ENCODE assay signal across 21 cellular contexts in genomic region chr9:112550531-112550930, GRCh38.
A peak's percentile ranks its signal among the peaks of the same experiment; 100 is the strongest.
DNase-seq lines count a peak whose midpoint lies in the region; ATAC-seq and TF ChIP-seq lines count a peak whose summit lies in the region.
"Had no signal": no experiment of that assay in that cellular context is flagged by ENCODE, and none has a peak within 500 bp of the region (broad histone marks: within the 10 kb centered on the region; RNA-seq: fewer than 3 reads in every experiment).

No MANE protein-coding gene starts in this region.

- in situ Hi-C loops in mammary epithelial cell (cut with MboI; ENCODE audit: low sequenced_read_pairs in 2 of 2): no loop called here

- no TSS peak for BruUV-seq in mammary epithelial cell (replicated peaks; lab: Mats Ljungman, UMichigan)

- peak; percentile 90 for ATAC-seq in esophagus mucosa
- ATAC-seq in activated T-cell treated with anti-CD3 and anti-CD28 coated beads, Interleukin-2, amount 50 U/mL, for 72 hours (replicated peaks in 1 of 2): no peak
- no peak for ATAC-seq in activated CD8-positive, alpha-beta T cell treated with anti-CD3 and anti-CD28 coated beads, Interleukin-2, amount 10 ng/mL, durations not matched to agents 7 days and 5 days
- ATAC-seq in psoas muscle: no peak
- ATAC-seq: HCT116 had no signal

- H3K27me3 Mint-ChIP-seq in activated T-cell treated with anti-CD3 and anti-CD28 coated beads, Interleukin-2, amount 50 U/mL, for 72 hours (ENCODE audit: low read depth): no peaks in the 10 kb centered on the region
- H3K27me3 Mint-ChIP-seq in activated CD8-positive, alpha-beta T cell treated with anti-CD3 and anti-CD28 coated beads, Interleukin-2, amount 10 ng/mL, durations not matched to agents 7 days and 5 days (ENCODE audit: low read depth): no peaks in the 10 kb centered on the region
- H3K27me3 Mint-ChIP-seq: CD8-positive, alpha-beta memory T cell; IgD-negative memory B cell had no signal

- no peaks in the 10 kb centered on the region for H4K20me1 ChIP-seq in mammary epithelial cell (ENCODE audit: insufficient read depth, low read length)

- H3K4me3 Mint-ChIP-seq in activated T-cell treated with anti-CD3 and anti-CD28 coated beads, Interleukin-2, amount 50 U/mL, for 72 hours: no peak overlapping the region
- no peak overlapping the region for H3K4me3 Mint-ChIP-seq in activated CD8-positive, alpha-beta T cell treated with anti-CD3 and anti-CD28 coated beads, Interleukin-2, amount 10 ng/mL, durations not matched to agents 7 days and 5 days
- H3K4me3 Mint-ChIP-seq: CD8-positive, alpha-beta memory T cell; IgD-negative memory B cell had no signal

- H3K4me1 ChIP-seq in mammary epithelial cell (ENCODE audit: insufficient read depth, low read length): peaks cover 21% of the 10 kb centered on the region
- H3K4me1 ChIP-seq in breast epithelium: no peaks in the 10 kb centered on the region
- peaks cover 8% of the 10 kb centered on the region for H3K4me1 ChIP-seq in mesendoderm (ENCODE audit: control insufficient read depth, low read depth, low read length)
- peaks cover 17% of the 10 kb centered on the region for H3K4me1 ChIP-seq in psoas muscle

- H2AK5ac ChIP-seq in mesendoderm (ENCODE audit: low read length): no peak overlapping the region

- H3K4me1 Mint-ChIP-seq in activated T-cell treated with anti-CD3 and anti-CD28 coated beads, Interleukin-2, amount 50 U/mL, for 72 hours (ENCODE audit: low read depth): peaks cover 12% of the 10 kb centered on the region
- H3K4me1 Mint-ChIP-seq in activated CD8-positive, alpha-beta T cell treated with anti-CD3 and anti-CD28 coated beads, Interleukin-2, amount 10 ng/mL, durations not matched to agents 7 days and 5 days (ENCODE audit: low read depth): peaks cover 11% of the 10 kb centered on the region

- no peaks in the 10 kb centered on the region for H3K79me2 ChIP-seq in mammary epithelial cell (ENCODE audit: insufficient read depth, low read length)
- peaks cover 28% of the 10 kb centered on the region for H3K79me2 ChIP-seq in mesendoderm (ENCODE audit: control insufficient read depth, insufficient read depth, low read length)

- H3K27me3 ChIP-seq in mammary epithelial cell (ENCODE audit: insufficient read depth, low read length): no peaks in the 10 kb centered on the region
- H3K27me3 ChIP-seq in breast epithelium: no peaks in the 10 kb centered on the region
- no peaks in the 10 kb centered on the region for H3K27me3 ChIP-seq in mesendoderm (ENCODE audit: insufficient read depth, low read length, poor library complexity)
- no peaks in the 10 kb centered on the region for H3K27me3 ChIP-seq in psoas muscle (ENCODE audit: insufficient read depth in 3 of 3, low read length in 2 of 3)
- H3K27me3 ChIP-seq: BLaER1 had no signal

- H3K9me3 Mint-ChIP-seq in activated T-cell treated with anti-CD3 and anti-CD28 coated beads, Interleukin-2, amount 50 U/mL, for 72 hours: peaks cover 0 to 2% of the 10 kb centered on the region in 2 donors
- no peaks in the 10 kb centered on the region for H3K9me3 Mint-ChIP-seq in activated CD8-positive, alpha-beta T cell treated with anti-CD3 and anti-CD28 coated beads, Interleukin-2, amount 10 ng/mL, durations not matched to agents 7 days and 5 days (ENCODE audit: insufficient read depth)
- H3K9me3 Mint-ChIP-seq: CD8-positive, alpha-beta memory T cell; IgD-negative memory B cell had no signal

- CTCF ChIA-PET in mammary epithelial cell (lab: Charles Lee; ENCODE audit: low non-redundant PET): no interaction called here
- CTCF ChIA-PET in activated CD8-positive, alpha-beta T cell treated with anti-CD3 and anti-CD28 coated beads, Interleukin-2, amount 10 ng/mL, durations not matched to agents 7 days and 5 days (lab: Charles Lee): no interaction called here

- POLR2A ChIA-PET in activated CD8-positive, alpha-beta T cell treated with anti-CD3 and anti-CD28 coated beads, Interleukin-2, amount 10 ng/mL, durations not matched to agents 7 days and 5 days (lab: Charles Lee): no interaction called here

- WGBS in mammary epithelial cell (ENCODE audit: low coverage, missing lambda C conversion rate): 68% methylated on average over 4 of the region's 4 CpGs
- WGBS in mesendoderm (ENCODE audit: extremely low coverage, insufficient coverage, low lambda C conversion rate): no CpG with 5 or more reads among the region's 4 CpGs
- WGBS in psoas muscle, 3 donors: 85 to 95% (median 87%) methylated on average over 4 of the region's 4 CpGs

- no peak overlapping the region for H2BK15ac ChIP-seq in mesendoderm (replicated peaks; ENCODE audit: low read depth)

- no peak overlapping the region for H3K4ac ChIP-seq in mesendoderm (ENCODE audit: low read depth, low read length)

- H4K5ac ChIP-seq in mesendoderm (ENCODE audit: low read length): no peak overlapping the region

- H3K9me3 ChIP-seq in mammary epithelial cell (replicated peaks; ENCODE audit: insufficient read depth, low read length): no peaks in the 10 kb centered on the region
- H3K9me3 ChIP-seq in breast epithelium: no peaks in the 10 kb centered on the region
- no peaks in the 10 kb centered on the region for H3K9me3 ChIP-seq in psoas muscle

- no peak for TF ChIP-seq POLR2A in breast epithelium (IDR thresholded peaks at IDR 0.05)

- DNase-seq in mammary epithelial cell (peak; percentile 67), breast epithelium (ENCODE audit: low spot score in 2 of 2) (no peak), mesendoderm (peak; percentile 38), NCI-H1436 treated with DMSO at 0.1 percent for 48 hours (lab: John Stamatoyannopoulos, UW) (no peak), psoas muscle (no peak)
- DNase-seq in activated T-cell treated with anti-CD3 and anti-CD28 coated beads, Interleukin-2, amount 50 U/mL, for 72 hours: no peak
- no peak for DNase-seq in activated CD8-positive, alpha-beta T cell treated with anti-CD3 and anti-CD28 coated beads, Interleukin-2, amount 10 ng/mL, durations not matched to agents 7 days and 5 days
- DNase-seq: 8988T; CD8-positive, alpha-beta memory T cell; DND-41; GF-D8; MV-4-11; NCI-H1417 treated with DMSO at 0.1 percent for 48 hours; NCI-H2081; NCI-H2227 treated with DMSO at 0.1 percent for 48 hours; NCI-H524 treated with DMSO at 0.1 percent for 48 hours; RPMI8226 had no signal

- intact Hi-C loops in mammary epithelial cell (cut with micrococcal nuclease): no loop called here
- intact Hi-C loops in breast epithelium (cut with DNase I; ENCODE audit: low total_unique reads): no loop called here
- intact Hi-C loops in psoas muscle (cut with DNase I): no loop called here

- H3K18ac ChIP-seq in mesendoderm (ENCODE audit: low read length): no peak overlapping the region

- H3K27ac ChIP-seq in mammary epithelial cell (ENCODE audit: insufficient read depth, low read depth, low read length): no peak overlapping the region
- H3K27ac ChIP-seq in breast epithelium: no peak overlapping the region
- H3K27ac ChIP-seq in mesendoderm (ENCODE audit: low read depth, low read length): no peak overlapping the region
- H3K27ac ChIP-seq in psoas muscle: no peak overlapping the region
- H3K27ac ChIP-seq: BLaER1 had no signal

- H3K27ac Mint-ChIP-seq in activated T-cell treated with anti-CD3 and anti-CD28 coated beads, Interleukin-2, amount 50 U/mL, for 72 hours: no peak overlapping the region
- H3K27ac Mint-ChIP-seq in activated CD8-positive, alpha-beta T cell treated with anti-CD3 and anti-CD28 coated beads, Interleukin-2, amount 10 ng/mL, durations not matched to agents 7 days and 5 days: no peak overlapping the region
- H3K27ac Mint-ChIP-seq: CD8-positive, alpha-beta memory T cell; IgD-negative memory B cell had no signal

- H3K23ac ChIP-seq in mesendoderm (ENCODE audit: low read length): no peak overlapping the region

- H2BK5ac ChIP-seq in mesendoderm (ENCODE audit: low read length): no peak overlapping the region

- H3K56ac ChIP-seq in mesendoderm (ENCODE audit: low read length): no peak overlapping the region

- dilution Hi-C loops in mammary epithelial cell (cut with HindIII; ENCODE audit: low sequenced_read_pairs): no loop called here

- H3K4me2 ChIP-seq in mammary epithelial cell (ENCODE audit: insufficient read depth, low read depth, low read length) (no peak overlapping the region), mesendoderm (ENCODE audit: low read length) (no peak overlapping the region)
- H3K4me2 ChIP-seq: BLaER1 had no signal

- H3K79me1 ChIP-seq in mesendoderm (ENCODE audit: low read length): peaks cover 14% of the 10 kb centered on the region

- no peak overlapping the region for H3K9ac ChIP-seq in mammary epithelial cell (ENCODE audit: insufficient read depth, low read length)
- H3K9ac ChIP-seq in mesendoderm (ENCODE audit: low read length): no peak overlapping the region
- H3K9ac ChIP-seq: BLaER1 had no signal

- TF ChIP-seq CTCF in mammary epithelial cell (conservative IDR thresholded peaks at IDR 0.05 in 1 of 2, IDR thresholded peaks at IDR 0.05 in 1 of 2; ENCODE audit: extremely low read depth in 1 of 2, insufficient read depth in 1 of 2, low read depth in 1 of 2, low read length in 2 of 2) (no peak), breast epithelium (IDR thresholded peaks at IDR 0.05) (no peak), psoas muscle (IDR thresholded peaks at IDR 0.05) (no peak)

- H2BK120ac ChIP-seq in mesendoderm (ENCODE audit: low read depth, low read length): no peak overlapping the region

- H3K4me3 ChIP-seq in mammary epithelial cell (replicated peaks in 1 of 3; ENCODE audit: insufficient read depth in 1 of 3, low read depth in 2 of 3, low read length in 3 of 3) (no peak overlapping the region), breast epithelium (no peak overlapping the region), mesendoderm (ENCODE audit: low read length) (no peak overlapping the region), psoas muscle (no peak overlapping the region)
- H3K4me3 ChIP-seq: BLaER1 had no signal

- H3K36me3 Mint-ChIP-seq in activated T-cell treated with anti-CD3 and anti-CD28 coated beads, Interleukin-2, amount 50 U/mL, for 72 hours (ENCODE audit: insufficient read depth in 2 of 2): no peaks in the 10 kb centered on the region
- H3K36me3 Mint-ChIP-seq in activated CD8-positive, alpha-beta T cell treated with anti-CD3 and anti-CD28 coated beads, Interleukin-2, amount 10 ng/mL, durations not matched to agents 7 days and 5 days (ENCODE audit: low read depth): peaks cover 6% of the 10 kb centered on the region
- H3K36me3 Mint-ChIP-seq: IgD-negative memory B cell had no signal

- H3K36me3 ChIP-seq in mammary epithelial cell (ENCODE audit: insufficient read depth, low read length): no peaks in the 10 kb centered on the region
- H3K36me3 ChIP-seq in breast epithelium: no peaks in the 10 kb centered on the region
- no peaks in the 10 kb centered on the region for H3K36me3 ChIP-seq in mesendoderm (ENCODE audit: control insufficient read depth, insufficient read depth, low read length)
- no peaks in the 10 kb centered on the region for H3K36me3 ChIP-seq in psoas muscle (ENCODE audit: insufficient read depth in 1 of 2, low read depth in 1 of 2)

- no peak overlapping the region for H4K8ac ChIP-seq in mesendoderm (ENCODE audit: low read depth, low read length)

- peak overlapping the region; percentile 13 for H2AFZ ChIP-seq in mammary epithelial cell (ENCODE audit: low read depth, low read length)

Comparison
In these comparisons a context has a peak if more than half of its experiments do, and no peak if none do; other contexts are left out.
1. DNase-seq: peak in mammary epithelial cell (single experiment) and mesendoderm (single experiment); none in breast epithelium (0 of 2), activated T-cell treated with anti-CD3 and anti-CD28 coated beads, Interleukin-2, amount 50 U/mL, for 72 hours (0 of 2), activated CD8-positive, alpha-beta T cell treated with anti-CD3 and anti-CD28 coated beads, Interleukin-2, amount 10 ng/mL, durations not matched to agents 7 days and 5 days (single experiment), NCI-H1436 treated with DMSO at 0.1 percent for 48 hours (single experiment) and psoas muscle (0 of 2).